ENCODE assay signal across 8 cellular contexts in genomic region chr11:70727021-70727420, GRCh38.
"Had no signal": no experiment of that assay in that cellular context is flagged by ENCODE, and none has a peak within 500 bp of the region (broad histone marks: within the 10 kb centered on the region; RNA-seq: fewer than 3 reads in every experiment).

No MANE protein-coding gene starts in this region.

- ATAC-seq: GM12878 had no signal

- H3K4me3 ChIP-seq: GM12878 had no signal

- FAIRE-seq: G401.6, GM12878, GM12891, GM12892, GM18507, GM19239 had no signal

- DNase-seq: GDM1, GF-D8 had no signal
